In the genomic region with DNA sequence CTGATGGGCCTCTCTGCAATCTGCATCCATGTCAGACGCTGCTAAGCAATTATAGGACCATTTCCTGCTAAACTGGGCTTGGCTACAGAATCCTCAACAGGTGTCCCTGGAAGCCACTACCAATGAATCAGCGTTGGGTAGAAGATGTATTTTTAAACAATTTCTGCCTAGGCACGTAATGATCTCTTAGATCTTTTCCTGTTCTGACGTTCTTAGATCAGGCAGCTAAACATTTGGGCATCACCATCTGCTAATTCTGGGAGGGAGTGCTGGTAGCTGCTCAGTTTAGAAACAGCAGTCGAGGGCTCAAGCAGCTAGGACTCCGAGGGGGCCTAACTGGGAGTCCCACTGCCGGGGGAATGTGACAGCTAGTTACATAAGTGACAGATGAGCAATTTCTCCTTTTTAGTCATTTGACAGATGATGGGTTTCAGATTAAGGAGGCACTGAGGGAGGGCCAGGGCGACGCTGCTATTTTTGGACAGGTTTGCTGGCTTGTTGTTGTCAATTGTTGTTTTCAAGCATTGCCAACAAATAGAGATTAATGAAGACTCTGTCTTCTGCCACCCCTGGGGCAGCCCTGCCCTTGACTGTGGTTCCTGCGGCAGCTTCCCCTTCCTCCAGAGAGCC, we compare ENCODE assay signal across 9 cellular contexts.
A peak's percentile ranks its signal among the peaks of the same experiment; 100 is the strongest.
DNase-seq lines count a peak whose midpoint lies in the region; ATAC-seq and TF ChIP-seq lines count a peak whose summit lies in the region.
"Had no signal": no experiment of that assay in that cellular context is flagged by ENCODE, and none has a peak within 500 bp of the region (broad histone marks: within the 10 kb centered on the region; RNA-seq: fewer than 3 reads in every experiment).

No MANE protein-coding gene starts in this region.

- TF ChIP-seq CTCF in WTC11 (IDR thresholded peaks at IDR 0.05): no peak

- H3K4me3 Mint-ChIP-seq in activated T-cell treated with anti-CD3 and anti-CD28 coated beads, Interleukin-2, amount 50 U/mL, for 4 hours: no peak overlapping the region
- H3K4me3 Mint-ChIP-seq in WTC11: no peak overlapping the region

- ATAC-seq in GM18909 (IDR thresholded peaks at IDR 0.05; ENCODE audit: poor library complexity, unreplicated experiment) (peak; percentile 77), HG02678 (IDR thresholded peaks at IDR 0.05; ENCODE audit: unreplicated experiment) (peak; percentile 74), WTC11 (no peak)
- ATAC-seq in activated T-cell treated with anti-CD3 and anti-CD28 coated beads, Interleukin-2, amount 50 U/mL, for 4 hours: no peak

- DNase-seq in NCI-H2171 treated with DMSO at 0.1 percent for 48 hours (lab: John Stamatoyannopoulos, UW): peak; percentile 84
- peak; percentile 20 for DNase-seq in pons (ENCODE audit: low spot score)
- DNase-seq in NCI-H146 (lab: John Stamatoyannopoulos, UW): no peak
- no peak for DNase-seq in AG08395 (ENCODE audit: low spot score)
- DNase-seq in activated T-cell treated with anti-CD3 and anti-CD28 coated beads, Interleukin-2, amount 50 U/mL, for 4 hours: no peak
- no peak for DNase-seq in WTC11 (ENCODE audit: low spot score)
- DNase-seq: dermis blood vessel endothelial cell had no signal

- no peak overlapping the region for H3K27ac Mint-ChIP-seq in WTC11

- no peaks in the 10 kb centered on the region for H3K4me1 Mint-ChIP-seq in activated T-cell treated with anti-CD3 and anti-CD28 coated beads, Interleukin-2, amount 50 U/mL, for 4 hours (ENCODE audit: low read depth)
- peaks cover 17% of the 10 kb centered on the region for H3K4me1 Mint-ChIP-seq in WTC11

- H3K36me3 Mint-ChIP-seq in activated T-cell treated with anti-CD3 and anti-CD28 coated beads, Interleukin-2, amount 50 U/mL, for 4 hours (ENCODE audit: insufficient read depth): no peaks in the 10 kb centered on the region
- H3K36me3 Mint-ChIP-seq in WTC11: no peaks in the 10 kb centered on the region

- no peaks in the 10 kb centered on the region for H3K9me3 Mint-ChIP-seq in activated T-cell treated with anti-CD3 and anti-CD28 coated beads, Interleukin-2, amount 50 U/mL, for 4 hours
- H3K9me3 Mint-ChIP-seq in WTC11: no peaks in the 10 kb centered on the region

- peaks cover 5% of the 10 kb centered on the region for H3K27me3 Mint-ChIP-seq in activated T-cell treated with anti-CD3 and anti-CD28 coated beads, Interleukin-2, amount 50 U/mL, for 4 hours (ENCODE audit: low read depth)
- no peaks in the 10 kb centered on the region for H3K27me3 Mint-ChIP-seq in WTC11 (ENCODE audit: low read depth)

- POLR2A ChIA-PET in WTC11 (lab: Charles Lee): no interaction called here

- CTCF ChIA-PET in WTC11 (lab: Charles Lee): interaction anchor here (2.5 kb wide), 1 partner anchor 65 kb away, joined by 8 read pairs; no protein-coding TSS in a partner anchor

TF ChIP-seq in WTC11, 78 proteins besides CTCF, POLR2A, EP300 and RAD21:
- TF ChIP-seq ZNF317 (CRISPR knock-in tag; IDR thresholded peaks at IDR 0.05; ENCODE audit: borderline replicate concordance, low read depth) (no peak), JAZF1 (CRISPR knock-in tag; IDR thresholded peaks at IDR 0.05) (no peak), TEAD4 (CRISPR knock-in tag; IDR thresholded peaks at IDR 0.05) (no peak), ZBTB21 (CRISPR knock-in tag; IDR thresholded peaks at IDR 0.05; ENCODE audit: borderline replicate concordance) (no peak), ZNF219 (CRISPR knock-in tag; IDR thresholded peaks at IDR 0.05; ENCODE audit: borderline replicate concordance) (no peak), RORB (CRISPR knock-in tag; IDR thresholded peaks at IDR 0.05) (no peak), IRF2 (CRISPR knock-in tag; IDR thresholded peaks at IDR 0.05; ENCODE audit: borderline replicate concordance, low read depth) (no peak)
- TF ChIP-seq, protein P1, sequence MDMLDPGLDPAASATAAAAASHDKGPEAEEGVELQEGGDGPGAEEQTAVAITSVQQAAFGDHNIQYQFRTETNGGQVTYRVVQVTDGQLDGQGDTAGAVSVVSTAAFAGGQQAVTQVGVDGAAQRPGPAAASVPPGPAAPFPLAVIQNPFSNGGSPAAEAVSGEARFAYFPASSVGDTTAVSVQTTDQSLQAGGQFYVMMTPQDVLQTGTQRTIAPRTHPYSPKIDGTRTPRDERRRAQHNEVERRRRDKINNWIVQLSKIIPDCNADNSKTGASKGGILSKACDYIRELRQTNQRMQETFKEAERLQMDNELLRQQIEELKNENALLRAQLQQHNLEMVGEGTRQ (CRISPR knock-in tag; IDR thresholded peaks at IDR 0.05): no peak
- TF ChIP-seq, protein P2, sequence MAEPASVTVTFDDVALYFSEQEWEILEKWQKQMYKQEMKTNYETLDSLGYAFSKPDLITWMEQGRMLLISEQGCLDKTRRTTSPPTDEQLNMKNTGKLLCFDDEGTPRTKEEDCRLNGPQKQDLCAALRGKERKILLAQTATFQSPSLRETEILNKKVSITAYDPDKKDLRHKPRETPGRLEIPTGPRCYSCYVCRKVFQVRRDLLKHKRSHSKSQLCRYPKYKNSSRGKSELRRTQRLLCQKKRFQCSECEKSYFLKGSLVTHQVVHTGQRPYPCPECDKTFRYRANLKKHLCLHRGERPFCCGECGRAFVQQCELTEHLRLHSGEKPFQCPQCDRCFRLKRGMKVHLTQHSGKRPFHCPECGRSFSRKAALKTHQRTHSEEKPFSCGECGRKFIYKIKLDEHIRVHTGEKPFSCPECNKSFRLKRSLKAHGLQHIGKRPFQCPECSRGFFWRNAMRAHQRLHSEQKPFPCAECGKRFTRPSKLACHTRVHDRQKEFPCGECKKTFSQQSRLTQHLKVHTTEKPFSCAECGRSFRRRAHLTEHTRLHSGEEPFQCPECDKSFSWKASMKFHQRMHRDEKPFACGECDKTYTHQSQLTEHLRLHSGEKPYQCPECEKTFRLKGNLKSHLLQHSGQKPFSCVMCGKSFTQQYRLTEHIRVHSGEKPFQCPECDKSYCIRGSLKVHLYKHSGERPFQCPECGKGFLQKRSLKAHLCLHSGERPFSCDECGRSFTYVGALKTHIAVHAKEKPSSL (CRISPR knock-in tag; conservative IDR thresholded peaks at IDR 0.05): no peak
- TF ChIP-seq, protein P3, sequence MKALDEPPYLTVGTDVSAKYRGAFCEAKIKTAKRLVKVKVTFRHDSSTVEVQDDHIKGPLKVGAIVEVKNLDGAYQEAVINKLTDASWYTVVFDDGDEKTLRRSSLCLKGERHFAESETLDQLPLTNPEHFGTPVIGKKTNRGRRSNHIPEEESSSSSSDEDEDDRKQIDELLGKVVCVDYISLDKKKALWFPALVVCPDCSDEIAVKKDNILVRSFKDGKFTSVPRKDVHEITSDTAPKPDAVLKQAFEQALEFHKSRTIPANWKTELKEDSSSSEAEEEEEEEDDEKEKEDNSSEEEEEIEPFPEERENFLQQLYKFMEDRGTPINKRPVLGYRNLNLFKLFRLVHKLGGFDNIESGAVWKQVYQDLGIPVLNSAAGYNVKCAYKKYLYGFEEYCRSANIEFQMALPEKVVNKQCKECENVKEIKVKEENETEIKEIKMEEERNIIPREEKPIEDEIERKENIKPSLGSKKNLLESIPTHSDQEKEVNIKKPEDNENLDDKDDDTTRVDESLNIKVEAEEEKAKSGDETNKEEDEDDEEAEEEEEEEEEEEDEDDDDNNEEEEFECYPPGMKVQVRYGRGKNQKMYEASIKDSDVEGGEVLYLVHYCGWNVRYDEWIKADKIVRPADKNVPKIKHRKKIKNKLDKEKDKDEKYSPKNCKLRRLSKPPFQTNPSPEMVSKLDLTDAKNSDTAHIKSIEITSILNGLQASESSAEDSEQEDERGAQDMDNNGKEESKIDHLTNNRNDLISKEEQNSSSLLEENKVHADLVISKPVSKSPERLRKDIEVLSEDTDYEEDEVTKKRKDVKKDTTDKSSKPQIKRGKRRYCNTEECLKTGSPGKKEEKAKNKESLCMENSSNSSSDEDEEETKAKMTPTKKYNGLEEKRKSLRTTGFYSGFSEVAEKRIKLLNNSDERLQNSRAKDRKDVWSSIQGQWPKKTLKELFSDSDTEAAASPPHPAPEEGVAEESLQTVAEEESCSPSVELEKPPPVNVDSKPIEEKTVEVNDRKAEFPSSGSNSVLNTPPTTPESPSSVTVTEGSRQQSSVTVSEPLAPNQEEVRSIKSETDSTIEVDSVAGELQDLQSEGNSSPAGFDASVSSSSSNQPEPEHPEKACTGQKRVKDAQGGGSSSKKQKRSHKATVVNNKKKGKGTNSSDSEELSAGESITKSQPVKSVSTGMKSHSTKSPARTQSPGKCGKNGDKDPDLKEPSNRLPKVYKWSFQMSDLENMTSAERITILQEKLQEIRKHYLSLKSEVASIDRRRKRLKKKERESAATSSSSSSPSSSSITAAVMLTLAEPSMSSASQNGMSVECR (CRISPR knock-in tag; IDR thresholded peaks at IDR 0.05; ENCODE audit: borderline replicate concordance): no peak

Comparison
In these comparisons a context has a peak if more than half of its experiments do, and no peak if none do; other contexts are left out.
1. ATAC-seq: peak in GM18909 (single experiment) and HG02678 (single experiment); none in activated T-cell treated with anti-CD3 and anti-CD28 coated beads, Interleukin-2, amount 50 U/mL, for 4 hours (0 of 2) and WTC11 (single experiment).
2. DNase-seq: peak in NCI-H2171 treated with DMSO at 0.1 percent for 48 hours (single experiment) and pons (single experiment); none in NCI-H146 (single experiment), AG08395 (single experiment), activated T-cell treated with anti-CD3 and anti-CD28 coated beads, Interleukin-2, amount 50 U/mL, for 4 hours (single experiment) and WTC11 (single experiment).